16 cellular contexts compared by ENCODE assay signal in genomic region chr13:49739498-49740187, GRCh38. TPM values are rescaled to one million over a fixed set of nuclear protein-coding genes. Genes with fewer than 3 reads are reported as not detected.
A peak's percentile ranks its signal among the peaks of the same experiment; 100 is the strongest.
DNase-seq lines count a peak whose midpoint lies in the region; ATAC-seq and TF ChIP-seq lines count a peak whose summit lies in the region.
"Had no signal": no experiment of that assay in that cellular context is flagged by ENCODE, and none has a peak within 500 bp of the region (broad histone marks: within the 10 kb centered on the region; RNA-seq: fewer than 3 reads in every experiment).

No MANE protein-coding gene starts in this region.

- H3K79me2 ChIP-seq in hepatocyte: peaks cover 8% of the 10 kb centered on the region

- no peak for TF ChIP-seq CTCF in cardiac muscle cell (IDR thresholded peaks at IDR 0.05; ENCODE audit: low read depth, low read length)
- no peak for TF ChIP-seq CTCF in hepatocyte (IDR thresholded peaks at IDR 0.05; ENCODE audit: poor library complexity)
- TF ChIP-seq CTCF in right lobe of liver (IDR thresholded peaks at IDR 0.05): no peak
- TF ChIP-seq CTCF in transverse colon (IDR thresholded peaks at IDR 0.05): no peak
- no peak for TF ChIP-seq CTCF in body of pancreas (IDR thresholded peaks at IDR 0.05)

- no peak for TF ChIP-seq POLR2A in right lobe of liver (IDR thresholded peaks at IDR 0.05)
- TF ChIP-seq POLR2A in transverse colon (IDR thresholded peaks at IDR 0.05): no peak
- TF ChIP-seq POLR2A in body of pancreas (IDR thresholded peaks at IDR 0.05): no peak

- H3K27me3 ChIP-seq in cardiac muscle cell: no peaks in the 10 kb centered on the region
- H3K27me3 ChIP-seq in hepatocyte: no peaks in the 10 kb centered on the region
- H3K27me3 ChIP-seq in right lobe of liver: no peaks in the 10 kb centered on the region
- H3K27me3 ChIP-seq in transverse colon: no peaks in the 10 kb centered on the region
- no peaks in the 10 kb centered on the region for H3K27me3 ChIP-seq in body of pancreas
- H3K27me3 ChIP-seq: BLaER1 had no signal

- DNase-seq in cardiac muscle cell (ENCODE audit: low read depth in 1 of 2, low spot score in 1 of 2) (no peak), cardiac septum (ENCODE audit: low spot score) (no peak), hepatocyte (ENCODE audit: low spot score) (no peak), right lobe of liver (no peak), transverse colon (no peak), body of pancreas (no peak)
- DNase-seq: 8988T; AML-193; CD8-positive, alpha-beta memory T cell; DMS79 had no signal

- TF ChIP-seq EP300 in transverse colon (IDR thresholded peaks at IDR 0.05; ENCODE audit: low read depth): no peak

- H2AFZ ChIP-seq in hepatocyte: no peak overlapping the region

- H3K4me2 ChIP-seq in hepatocyte: peak overlapping the region; percentile 29
- H3K4me2 ChIP-seq: BLaER1 had no signal

- H3K4me3 ChIP-seq in cardiac muscle cell (no peak overlapping the region), hepatocyte (no peak overlapping the region), right lobe of liver (no peak overlapping the region), transverse colon (no peak overlapping the region), body of pancreas (no peak overlapping the region)
- H3K4me3 ChIP-seq: BLaER1, GM12878, HAP-1 had no signal

- in situ Hi-C loops in transverse colon (cut with MboI; ENCODE audit: low pct_ligation_motif_present in 1 of 4, low pct_unique_long_range_greater_than_20kb in 1 of 4, low sequenced_read_pairs in 3 of 4): no loop called here

- intact Hi-C loops in cardiac septum (cut with DNase I) (no loop called here), right lobe of liver (cut with DNase I) (no loop called here), transverse colon (cut with DNase I; ENCODE audit: low total_unique reads) (no loop called here), body of pancreas (cut with DNase I) (no loop called here)

- no peaks in the 10 kb centered on the region for H4K20me1 ChIP-seq in hepatocyte (ENCODE audit: insufficient read depth, poor library complexity, severe bottlenecking)
- H4K20me1 ChIP-seq: BLaER1 had no signal

- peak in 3 of 4 donors; percentile 24 to 48 (median 46) for ATAC-seq in right lobe of liver
- ATAC-seq in HG02970 (IDR thresholded peaks at IDR 0.05; ENCODE audit: low FRiP score, unreplicated experiment): no peak
- ATAC-seq in body of pancreas: no peak
- ATAC-seq in SK-N-SH treated with all-trans-retinoic acid at 6 μM for 48 hours: no peak
- ATAC-seq: GM12878 had no signal

- H3K27ac ChIP-seq in cardiac muscle cell (peak overlapping the region; percentile 29), hepatocyte (peak overlapping the region; percentile 10), right lobe of liver (no peak overlapping the region), transverse colon (peak overlapping the region in 3 of 4 donors; percentile 37 to 41 (median 38)), body of pancreas (peak overlapping the region in 1 of 4 donors; percentile 8)
- H3K27ac ChIP-seq: BLaER1 had no signal

- H3K9me2 ChIP-seq in hepatocyte (replicated peaks; ENCODE audit: insufficient read depth): no peaks in the 10 kb centered on the region

- 77% methylated on average over 5 of the region's 5 CpGs for WGBS in hepatocyte (ENCODE audit: low lambda C conversion rate, missing lambda C conversion rate)
- WGBS in right lobe of liver (ENCODE audit: insufficient coverage, low coverage, low lambda C conversion rate, missing lambda C conversion rate): 77% methylated on average over 5 of the region's 5 CpGs
- WGBS in transverse colon (ENCODE audit: low coverage in 1 of 2), 2 donors: 40 to 60% methylated on average over 5 of the region's 5 CpGs
- 31 to 33% methylated on average over 5 of the region's 5 CpGs for WGBS in body of pancreas, 2 donors

- H3K4me1 ChIP-seq in cardiac muscle cell (ENCODE audit: low read depth) (no peaks in the 10 kb centered on the region), hepatocyte (ENCODE audit: insufficient read depth) (no peaks in the 10 kb centered on the region), right lobe of liver (peaks cover 0 to 11% (median 5%) of the 10 kb centered on the region in 4 donors), transverse colon (peaks cover 0 to 25% (median 13%) of the 10 kb centered on the region in 4 donors), body of pancreas (peaks cover 16% of the 10 kb centered on the region)
- H3K4me1 ChIP-seq: BLaER1, HAP-1 had no signal

- H3K9me3 ChIP-seq in cardiac muscle cell (ENCODE audit: low read depth) (no peaks in the 10 kb centered on the region), hepatocyte (ENCODE audit: low read depth) (no peaks in the 10 kb centered on the region), right lobe of liver (no peaks in the 10 kb centered on the region), transverse colon (no peaks in the 10 kb centered on the region), body of pancreas (no peaks in the 10 kb centered on the region)
- H3K9me3 ChIP-seq: BLaER1, Caco-2, HAP-1 had no signal

- H3K36me3 ChIP-seq in cardiac muscle cell (peaks cover 15% of the 10 kb centered on the region), hepatocyte (replicated peaks; ENCODE audit: insufficient read depth, low read depth) (no peaks in the 10 kb centered on the region), right lobe of liver (no peaks in the 10 kb centered on the region), transverse colon (peaks cover 0 to 6% (median 0%) of the 10 kb centered on the region in 4 donors), body of pancreas (replicated peaks in 1 of 2; ENCODE audit: insufficient read depth in 1 of 2, low read depth in 2 of 2) (no peaks in the 10 kb centered on the region)

TF ChIP-seq in SK-N-SH treated with all-trans-retinoic acid at 6 μM for 48 hours, 23 proteins besides CTCF, POLR2A, EP300 and RAD21:
- TF ChIP-seq TOX (CRISPR knock-in tag; IDR thresholded peaks at IDR 0.05; ENCODE audit: borderline replicate concordance) (no peak), ZNF8 (CRISPR knock-in tag; IDR thresholded peaks at IDR 0.05) (no peak), ZNF565 (CRISPR knock-in tag; conservative IDR thresholded peaks at IDR 0.05; ENCODE audit: low read depth) (no peak), PPARA (CRISPR knock-in tag; IDR thresholded peaks at IDR 0.05; ENCODE audit: borderline replicate concordance) (no peak), ZFP30 (CRISPR knock-in tag; IDR thresholded peaks at IDR 0.05) (no peak), CSDC2 (CRISPR knock-in tag; IDR thresholded peaks at IDR 0.05) (no peak), OSR1 (CRISPR knock-in tag; IDR thresholded peaks at IDR 0.05) (no peak), PATZ1 (CRISPR knock-in tag; IDR thresholded peaks at IDR 0.05; ENCODE audit: borderline replicate concordance) (no peak), SNAI2 (CRISPR knock-in tag; IDR thresholded peaks at IDR 0.05) (no peak)

RNA-seq across cellular contexts. Expression of gene EBPL, which starts 48.4 kb away (rescaled TPM):
- 79.8 and 104 TPM in 2 replicates for total RNA-seq in cardiac muscle cell
- polyA plus RNA-seq in cardiac muscle cell: 75.1 and 105 TPM in 2 replicates
- 6.7 TPM for total RNA-seq in cardiac septum
- 174 and 180 TPM in 2 replicates for total RNA-seq in hepatocyte
- polyA plus RNA-seq in hepatocyte: 109 and 135 TPM in 2 replicates
- 10 to 100 TPM; 45.1 to 95.2 (median 55.4) TPM for total RNA-seq in right lobe of liver
- 10 to 100 TPM in 2 of 4 donors, 1 to 10 TPM in 2; 6.0 to 56.2 (median 16.4) TPM for total RNA-seq in transverse colon
- 10 to 100 TPM; 30.7 to 72.1 TPM for total RNA-seq in body of pancreas

RNA-seq across cellular contexts. Expression of gene KPNA3, which starts 52.8 kb away (rescaled TPM):
- total RNA-seq in cardiac muscle cell (23.8 and 24.1 TPM in 2 replicates), cardiac septum (46.7 TPM), hepatocyte (56.8 and 61.8 TPM in 2 replicates), right lobe of liver (10 to 100 TPM; 16.3 to 27.2 (median 19.5) TPM), transverse colon (10 to 100 TPM; 23.1 to 29.2 (median 24.9) TPM), body of pancreas (10 to 100 TPM in 1 of 2 donors, 1 to 10 TPM in 1; 6.3 to 10.9 TPM)
- polyA plus RNA-seq in cardiac muscle cell (32.6 and 37.9 TPM in 2 replicates), hepatocyte (25.9 and 41.1 TPM in 2 replicates)

Comparison
In these comparisons a context has a peak if more than half of its experiments do, and no peak if none do; other contexts are left out.
1. H3K27ac ChIP-seq: peak in cardiac muscle cell (single experiment), hepatocyte (single experiment) and transverse colon (3 of 4); none in right lobe of liver (0 of 3).
2. ATAC-seq: peak in right lobe of liver (3 of 4); none in HG02970 (single experiment), body of pancreas (single experiment) and SK-N-SH treated with all-trans-retinoic acid at 6 μM for 48 hours (single experiment).